Comparison of ENCODE assay signal across 10 cellular contexts in genomic region chr12:89245090-89245489, GRCh38.
DNase-seq lines count a peak whose midpoint lies in the region; ATAC-seq and TF ChIP-seq lines count a peak whose summit lies in the region.
"Had no signal": no experiment of that assay in that cellular context is flagged by ENCODE, and none has a peak within 500 bp of the region (broad histone marks: within the 10 kb centered on the region; RNA-seq: fewer than 3 reads in every experiment).

No MANE protein-coding gene starts in this region.

- no peaks in the 10 kb centered on the region for H3K9me2 ChIP-seq in PC-9 (ENCODE audit: insufficient read depth)

- H3K4me3 ChIP-seq in fibroblast of lung (replicated peaks in 1 of 4; ENCODE audit: control extremely low read depth in 1 of 4, insufficient read depth in 1 of 4, low read depth in 3 of 4, low read length in 4 of 4) = no peak overlapping the region
- H3K4me3 ChIP-seq in PC-9 = no peak overlapping the region
- H3K4me3 ChIP-seq: pancreas had no signal

- H3K36me3 ChIP-seq in fibroblast of lung (ENCODE audit: control insufficient read depth, insufficient read depth, low read length) = no peaks in the 10 kb centered on the region
- H3K36me3 ChIP-seq in PC-9 (ENCODE audit: low read depth) = no peaks in the 10 kb centered on the region
- H3K36me3 ChIP-seq: pancreas had no signal

- no peak overlapping the region for H2AFZ ChIP-seq in fibroblast of lung (ENCODE audit: low read length)
- no peak overlapping the region for H2AFZ ChIP-seq in PC-9

- peaks cover 41% of the 10 kb centered on the region for H3K4me1 Mint-ChIP-seq in stimulated activated naive CD8-positive, alpha-beta T cell treated with anti-CD3 and anti-CD28 coated beads, Interleukin-15, amount 100 ng/mL, for 72 hours

- H3K4me1 ChIP-seq in fibroblast of lung (ENCODE audit: control insufficient read depth, extremely low read depth, insufficient read depth, low read length) (peaks cover 6% of the 10 kb centered on the region), PC-9 (replicated peaks; ENCODE audit: insufficient read depth) (peaks cover 7% of the 10 kb centered on the region; the same call in 1 of the 2 replicates)
- H3K4me1 ChIP-seq: pancreas had no signal

- H3K9me3 ChIP-seq in fibroblast of lung (ENCODE audit: control insufficient read depth, insufficient read depth, low read depth, low read length) (no peaks in the 10 kb centered on the region), PC-9 (ENCODE audit: insufficient read depth, low read depth) (peaks cover 5% of the 10 kb centered on the region; the same call in 1 of the 2 replicates)
- H3K9me3 ChIP-seq: pancreas had no signal

- no TSS peak for BruUV-seq in PC-9 (replicated peaks; lab: Mats Ljungman, UMichigan)

- H3K27ac ChIP-seq in fibroblast of lung (ENCODE audit: insufficient read depth, low read length) (no peak overlapping the region), PC-9 (no peak overlapping the region)
- H3K27ac ChIP-seq: pancreas had no signal

- H4K20me1 ChIP-seq in fibroblast of lung (ENCODE audit: control insufficient read depth, extremely low read depth, insufficient read depth, low read length) (no peaks in the 10 kb centered on the region), PC-9 (ENCODE audit: insufficient read depth) (no peaks in the 10 kb centered on the region)

- POLR2A ChIA-PET in PC-9 (lab: Charles Lee; ENCODE audit: unreplicated experiment) = no interaction called here

- peak; percentile 90 for ATAC-seq in stimulated activated naive CD8-positive, alpha-beta T cell treated with anti-CD3 and anti-CD28 coated beads, Interleukin-15, amount 100 ng/mL, for 72 hours
- ATAC-seq in HG02610 (IDR thresholded peaks at IDR 0.05; ENCODE audit: unreplicated experiment) = no peak

- H3K27me3 ChIP-seq in fibroblast of lung (ENCODE audit: control insufficient read depth, insufficient read depth, low read length) (no peaks in the 10 kb centered on the region), PC-9 (ENCODE audit: insufficient read depth, low read depth) (no peaks in the 10 kb centered on the region)
- H3K27me3 ChIP-seq: pancreas had no signal

- DNase-seq in activated gamma-delta T cell treated with Interleukin-2 at 50 U/mL for 16 hours (peak; percentile 38), activated gamma-delta T cell (lab: John Stamatoyannopoulos, UW) (no peak), fibroblast of lung (ENCODE audit: low read depth in 2 of 2) (peak; percentile 25 to 73), PC-9 (no peak), DMS79 treated with DMSO at 0.1 percent for 48 hours (lab: John Stamatoyannopoulos, UW) (no peak)
- peak; percentile 6 for DNase-seq in activated CD4-positive, CD25-positive, alpha-beta regulatory T cell treated with anti-CD3 and anti-CD28 coated beads, Interleukin-2, amount 50 U/mL, for 16 hours (ENCODE audit: low read depth, low spot score)
- DNase-seq in stimulated activated naive CD8-positive, alpha-beta T cell treated with anti-CD3 and anti-CD28 coated beads, Interleukin-15, amount 100 ng/mL, for 72 hours = peak; percentile 19 to 62
- DNase-seq: pancreas had no signal

- peaks cover 11 to 14% of the 10 kb centered on the region in 2 donors for H3K9me3 Mint-ChIP-seq in stimulated activated naive CD8-positive, alpha-beta T cell treated with anti-CD3 and anti-CD28 coated beads, Interleukin-15, amount 100 ng/mL, for 72 hours

- H3F3A ChIP-seq in PC-9 (ENCODE audit: insufficient read depth, low read depth) = no peaks in the 10 kb centered on the region

- CTCF ChIA-PET in PC-9 (lab: Charles Lee) = no interaction called here

- no peak overlapping the region for H3K9ac ChIP-seq in fibroblast of lung (ENCODE audit: insufficient read depth, low read length)

- peak overlapping the region; percentile 14 to 27 for H3K4me3 Mint-ChIP-seq in stimulated activated naive CD8-positive, alpha-beta T cell treated with anti-CD3 and anti-CD28 coated beads, Interleukin-15, amount 100 ng/mL, for 72 hours
- H3K4me3 Mint-ChIP-seq: type B pancreatic cell had no signal

- H3K27me3 Mint-ChIP-seq in stimulated activated naive CD8-positive, alpha-beta T cell treated with anti-CD3 and anti-CD28 coated beads, Interleukin-15, amount 100 ng/mL, for 72 hours = no peaks in the 10 kb centered on the region
- H3K27me3 Mint-ChIP-seq: type B pancreatic cell had no signal

- intact Hi-C loops in PC-9 (cut with micrococcal nuclease; ENCODE audit: unreplicated experiment) = no loop called here

- peak overlapping the region; percentile 92 to 94 for H3K27ac Mint-ChIP-seq in stimulated activated naive CD8-positive, alpha-beta T cell treated with anti-CD3 and anti-CD28 coated beads, Interleukin-15, amount 100 ng/mL, for 72 hours
- H3K27ac Mint-ChIP-seq: type B pancreatic cell had no signal

- no peaks in the 10 kb centered on the region for H3K79me2 ChIP-seq in fibroblast of lung (ENCODE audit: control insufficient read depth, insufficient read depth, low read length)
- no peaks in the 10 kb centered on the region for H3K79me2 ChIP-seq in PC-9 (ENCODE audit: low read depth)

- TF ChIP-seq CTCF in fibroblast of lung (conservative IDR thresholded peaks at IDR 0.05 in 1 of 2, IDR thresholded peaks at IDR 0.05 in 1 of 2; ENCODE audit: low read depth in 1 of 2, low read length in 2 of 2) = no peak
- no peak for TF ChIP-seq CTCF in PC-9 (conservative IDR thresholded peaks at IDR 0.05)

- no peak overlapping the region for H3K4me2 ChIP-seq in fibroblast of lung (ENCODE audit: extremely low read depth, insufficient read depth, low read length)
- H3K4me2 ChIP-seq in PC-9 = no peak overlapping the region

Comparison
In these comparisons a context has a peak if more than half of its experiments do, and no peak if none do; other contexts are left out.
1. DNase-seq: peak in activated gamma-delta T cell treated with Interleukin-2 at 50 U/mL for 16 hours (single experiment), activated CD4-positive, CD25-positive, alpha-beta regulatory T cell treated with anti-CD3 and anti-CD28 coated beads, Interleukin-2, amount 50 U/mL, for 16 hours (single experiment), fibroblast of lung (2 of 2) and stimulated activated naive CD8-positive, alpha-beta T cell treated with anti-CD3 and anti-CD28 coated beads, Interleukin-15, amount 100 ng/mL, for 72 hours (2 of 2); none in activated gamma-delta T cell (single experiment), PC-9 (0 of 2) and DMS79 treated with DMSO at 0.1 percent for 48 hours (single experiment).